12 cellular contexts compared by ENCODE assay signal in genomic region chr12:124458220-124458991, GRCh38.
A peak's percentile ranks its signal among the peaks of the same experiment; 100 is the strongest.
DNase-seq lines count a peak whose midpoint lies in the region; ATAC-seq and TF ChIP-seq lines count a peak whose summit lies in the region.
"Had no signal": no experiment of that assay in that cellular context is flagged by ENCODE, and none has a peak within 500 bp of the region (broad histone marks: within the 10 kb centered on the region; RNA-seq: fewer than 3 reads in every experiment).

No MANE protein-coding gene starts in this region.

- peaks cover 19% of the 10 kb centered on the region for H3F3A ChIP-seq in SK-N-SH (replicated peaks; ENCODE audit: insufficient read depth)

- no peak overlapping the region for H3K27ac ChIP-seq in CD8-positive, alpha-beta memory T cell (ENCODE audit: low read depth, low read length)
- H3K27ac ChIP-seq in SK-N-SH (ENCODE audit: low read depth in 2 of 2, low read length in 1 of 2) = no peak overlapping the region
- H3K27ac ChIP-seq: neural progenitor cell had no signal

- no peak overlapping the region for H3K4me3 ChIP-seq in CD8-positive, alpha-beta memory T cell (ENCODE audit: low read length)
- H3K4me3 ChIP-seq in SK-N-SH (ENCODE audit: low read depth in 2 of 2, low read length in 1 of 2) = no peak overlapping the region
- H3K4me3 ChIP-seq: neural progenitor cell had no signal

- TF ChIP-seq CTCF in activated B cell treated with CpG ODN at 0.5 μM for 24 hours (IDR thresholded peaks at IDR 0.05) (no peak), SK-N-SH (IDR thresholded peaks at IDR 0.05) (no peak)

- H3K9me2 ChIP-seq in SK-N-SH = no peaks in the 10 kb centered on the region

- no peak for TF ChIP-seq EP300 in SK-N-SH (IDR thresholded peaks at IDR 0.05; ENCODE audit: borderline replicate concordance in 1 of 2, low read depth in 1 of 2, low read length in 1 of 2)

- WGBS in SK-N-SH (ENCODE audit: low lambda C conversion rate) = 91% methylated on average over 14 of the region's 20 CpGs

- no peak overlapping the region for H2AFZ ChIP-seq in SK-N-SH (ENCODE audit: low read depth)
- H2AFZ ChIP-seq: neural progenitor cell had no signal

- intact Hi-C loops in activated B cell treated with CpG ODN at 0.5 μM for 24 hours (cut with micrococcal nuclease) = loop anchor here (10.0 kb wide), 1 partner anchor 536 kb away; the partner anchor contains the start of gene BRI3BP

- peaks cover 0 to 29% (median 4%) of the 10 kb centered on the region in 3 donors for H3K36me3 Mint-ChIP-seq in CD8-positive, alpha-beta memory T cell
- H3K36me3 Mint-ChIP-seq in activated B cell treated with CpG ODN at 0.5 μM for 24 hours (ENCODE audit: low read depth) = peaks cover 41% of the 10 kb centered on the region
- H3K36me3 Mint-ChIP-seq in immature natural killer cell = peaks cover 4 to 14% (median 12%) of the 10 kb centered on the region in 3 donors
- peaks cover 54% of the 10 kb centered on the region for H3K36me3 Mint-ChIP-seq in stimulated activated memory B cell treated with anti-CD40 and anti-IgM and Interleukin-4, amounts not matched to agents 10 μg/mL and 1 μg/mL and 100 μg/mL, for 72 hours

- H3K36me3 ChIP-seq in CD8-positive, alpha-beta memory T cell (ENCODE audit: insufficient read depth, low read length) = no peaks in the 10 kb centered on the region
- peaks cover 4 to 37% of the 10 kb centered on the region in 2 experiments for H3K36me3 ChIP-seq in SK-N-SH (replicated peaks in 1 of 2; ENCODE audit: control insufficient read depth in 1 of 2, insufficient read depth in 2 of 2, low read length in 1 of 2)
- H3K36me3 ChIP-seq: neural progenitor cell had no signal

- CTCF ChIA-PET in CD8-positive, alpha-beta memory T cell (lab: Charles Lee) = no interaction called here
- CTCF ChIA-PET in activated B cell treated with CpG ODN at 0.5 μM for 24 hours (lab: Charles Lee) = no interaction called here
- CTCF ChIA-PET in SK-N-SH (lab: Yijun Ruan, JAX) = no interaction called here

- H3K4me1 ChIP-seq in CD8-positive, alpha-beta memory T cell (ENCODE audit: insufficient read depth, low read length) = peaks cover 38% of the 10 kb centered on the region
- H3K4me1 ChIP-seq in SK-N-SH (ENCODE audit: control insufficient read depth in 1 of 2, insufficient read depth in 2 of 2, low read depth in 1 of 2, low read length in 1 of 2) = peaks cover 11 to 17% of the 10 kb centered on the region in 2 experiments; a peak in 3 of 4 replicates

- H3K9me3 ChIP-seq in CD8-positive, alpha-beta memory T cell (ENCODE audit: low read length) = no peaks in the 10 kb centered on the region
- no peaks in the 10 kb centered on the region for H3K9me3 ChIP-seq in SK-N-SH

- no peaks in the 10 kb centered on the region for H3K9me3 Mint-ChIP-seq in CD8-positive, alpha-beta memory T cell
- H3K9me3 Mint-ChIP-seq in activated B cell treated with CpG ODN at 0.5 μM for 24 hours (no peaks in the 10 kb centered on the region), immature natural killer cell (no peaks in the 10 kb centered on the region)
- H3K9me3 Mint-ChIP-seq in stimulated activated memory B cell treated with anti-CD40 and anti-IgM and Interleukin-4, amounts not matched to agents 10 μg/mL and 1 μg/mL and 100 μg/mL, for 72 hours = no peaks in the 10 kb centered on the region
- H3K9me3 Mint-ChIP-seq: activated naive CD8-positive, alpha-beta T cell treated with anti-CD3 and anti-CD28 coated beads for 36 hours; neural progenitor cell had no signal

- no peak for ATAC-seq in activated B cell treated with CpG ODN at 0.5 μM for 24 hours (ENCODE audit: low read depth)
- ATAC-seq in stimulated activated memory B cell treated with anti-CD40 and anti-IgM and Interleukin-4, amounts not matched to agents 10 μg/mL and 1 μg/mL and 100 μg/mL, for 72 hours = no peak
- no peak for ATAC-seq in HG03469 (IDR thresholded peaks at IDR 0.05; ENCODE audit: unreplicated experiment)

- H3K4me1 Mint-ChIP-seq in CD8-positive, alpha-beta memory T cell = peaks cover 58 to 87% (median 73%) of the 10 kb centered on the region in 3 donors
- H3K4me1 Mint-ChIP-seq in activated B cell treated with CpG ODN at 0.5 μM for 24 hours (peaks cover 65% of the 10 kb centered on the region), immature natural killer cell (peaks cover 70 to 82% of the 10 kb centered on the region in 2 donors)
- H3K4me1 Mint-ChIP-seq in stimulated activated memory B cell treated with anti-CD40 and anti-IgM and Interleukin-4, amounts not matched to agents 10 μg/mL and 1 μg/mL and 100 μg/mL, for 72 hours = peaks cover 65% of the 10 kb centered on the region

- H3K27me3 Mint-ChIP-seq in CD8-positive, alpha-beta memory T cell = no peaks in the 10 kb centered on the region
- no peaks in the 10 kb centered on the region for H3K27me3 Mint-ChIP-seq in activated B cell treated with CpG ODN at 0.5 μM for 24 hours
- peaks cover 3 to 24% (median 6%) of the 10 kb centered on the region in 3 donors for H3K27me3 Mint-ChIP-seq in immature natural killer cell (ENCODE audit: low read depth in 3 of 3)
- H3K27me3 Mint-ChIP-seq in stimulated activated memory B cell treated with anti-CD40 and anti-IgM and Interleukin-4, amounts not matched to agents 10 μg/mL and 1 μg/mL and 100 μg/mL, for 72 hours = no peaks in the 10 kb centered on the region
- H3K27me3 Mint-ChIP-seq: activated naive CD8-positive, alpha-beta T cell treated with anti-CD3 and anti-CD28 coated beads for 36 hours had no signal

- POLR2A ChIA-PET in CD8-positive, alpha-beta memory T cell (lab: Charles Lee) = interaction anchor here (1.4 kb wide), 1 partner anchor 67 kb away, joined by 3 read pairs; no protein-coding TSS in a partner anchor
- POLR2A ChIA-PET in activated B cell treated with CpG ODN at 0.5 μM for 24 hours (lab: Charles Lee) = interaction anchor here (5.3 kb wide), 1 partner anchor 7 kb away, joined by 62 read pairs; no protein-coding TSS in a partner anchor
- POLR2A ChIA-PET in SK-N-SH (lab: Yijun Ruan, JAX) = no interaction called here

- TF ChIP-seq RAD21 in SK-N-SH (IDR thresholded peaks at IDR 0.05; ENCODE audit: low read length) = no peak

- H3K9ac ChIP-seq in SK-N-SH = no peak overlapping the region
- H3K9ac ChIP-seq: neural progenitor cell had no signal

- DNase-seq in CD8-positive, alpha-beta memory T cell = no peak
- DNase-seq in activated B cell treated with CpG ODN at 0.5 μM for 24 hours (no peak), immature natural killer cell (no peak), GF-D8 (lab: John Stamatoyannopoulos, UW) (no peak), SK-N-SH (no peak), NK-92 (lab: John Stamatoyannopoulos, UW; ENCODE audit: unreplicated experiment) (no peak)
- DNase-seq: activated naive CD8-positive, alpha-beta T cell treated with anti-CD3 and anti-CD28 coated beads for 36 hours; NCI-H1105 treated with DMSO at 0.1 percent for 48 hours; stimulated activated naive CD8-positive, alpha-beta T cell treated with anti-CD3 and anti-CD28 coated beads, Interleukin-15, Interleukin-2, amounts not matched to agents 100 U/mL and 50 U/mL, for 24 hours had no signal

- H3K27me3 ChIP-seq in CD8-positive, alpha-beta memory T cell (ENCODE audit: insufficient read depth, low read length, poor library complexity, severe bottlenecking) = no peaks in the 10 kb centered on the region
- H3K27me3 ChIP-seq in SK-N-SH (ENCODE audit: insufficient read depth) = no peaks in the 10 kb centered on the region
- H3K27me3 ChIP-seq: neural progenitor cell had no signal

- H3K4me3 Mint-ChIP-seq in CD8-positive, alpha-beta memory T cell = peak overlapping the region in 3 of 7 donors; percentile 6 to 63 (median 51)
- no peak overlapping the region for H3K4me3 Mint-ChIP-seq in activated B cell treated with CpG ODN at 0.5 μM for 24 hours
- H3K4me3 Mint-ChIP-seq in immature natural killer cell = peak overlapping the region in 2 of 5 donors; percentile 53 to 79
- H3K4me3 Mint-ChIP-seq in stimulated activated memory B cell treated with anti-CD40 and anti-IgM and Interleukin-4, amounts not matched to agents 10 μg/mL and 1 μg/mL and 100 μg/mL, for 72 hours = no peak overlapping the region
- H3K4me3 Mint-ChIP-seq: neural progenitor cell had no signal

- H3K4me2 ChIP-seq in SK-N-SH = no peak overlapping the region
- H3K4me2 ChIP-seq: neural progenitor cell had no signal

- H4K20me1 ChIP-seq in SK-N-SH (ENCODE audit: insufficient read depth) = peaks cover 56% of the 10 kb centered on the region

- peaks cover 7% of the 10 kb centered on the region; the same call in 1 of the 2 replicates for H3K79me2 ChIP-seq in SK-N-SH (ENCODE audit: insufficient read depth)

- peak overlapping the region; percentile 67 to 97 (median 88) for H3K27ac Mint-ChIP-seq in CD8-positive, alpha-beta memory T cell
- H3K27ac Mint-ChIP-seq in activated B cell treated with CpG ODN at 0.5 μM for 24 hours (peak overlapping the region; percentile 72), immature natural killer cell (peak overlapping the region; percentile 83 to 97 (median 90))
- peak overlapping the region; percentile 92 for H3K27ac Mint-ChIP-seq in stimulated activated memory B cell treated with anti-CD40 and anti-IgM and Interleukin-4, amounts not matched to agents 10 μg/mL and 1 μg/mL and 100 μg/mL, for 72 hours
- H3K27ac Mint-ChIP-seq: neural progenitor cell had no signal

TF ChIP-seq in SK-N-SH, 30 proteins besides CTCF, POLR2A, EP300 and RAD21 (continues in another document):
- TF ChIP-seq GATA2 (CRISPR knock-in tag; IDR thresholded peaks at IDR 0.05) (no peak), JUND (IDR thresholded peaks at IDR 0.05) (no peak), RXRA (IDR thresholded peaks at IDR 0.05; ENCODE audit: borderline replicate concordance, low read depth) (no peak), RFX5 (IDR thresholded peaks at IDR 0.05; ENCODE audit: low read length) (no peak), MXI1 (IDR thresholded peaks at IDR 0.05; ENCODE audit: low read depth, low read length) (no peak), TCF12 (IDR thresholded peaks at IDR 0.05) (no peak), NFIC (IDR thresholded peaks at IDR 0.05; ENCODE audit: borderline replicate concordance) (no peak), SIN3A (IDR thresholded peaks at IDR 0.05; ENCODE audit: borderline replicate concordance, low read depth, low read length) (no peak), TEAD4 (IDR thresholded peaks at IDR 0.05; ENCODE audit: borderline replicate concordance, insufficient read depth) (no peak), GABPA (IDR thresholded peaks at IDR 0.05; ENCODE audit: low read depth) (no peak)
- TF ChIP-seq, protein P1, sequence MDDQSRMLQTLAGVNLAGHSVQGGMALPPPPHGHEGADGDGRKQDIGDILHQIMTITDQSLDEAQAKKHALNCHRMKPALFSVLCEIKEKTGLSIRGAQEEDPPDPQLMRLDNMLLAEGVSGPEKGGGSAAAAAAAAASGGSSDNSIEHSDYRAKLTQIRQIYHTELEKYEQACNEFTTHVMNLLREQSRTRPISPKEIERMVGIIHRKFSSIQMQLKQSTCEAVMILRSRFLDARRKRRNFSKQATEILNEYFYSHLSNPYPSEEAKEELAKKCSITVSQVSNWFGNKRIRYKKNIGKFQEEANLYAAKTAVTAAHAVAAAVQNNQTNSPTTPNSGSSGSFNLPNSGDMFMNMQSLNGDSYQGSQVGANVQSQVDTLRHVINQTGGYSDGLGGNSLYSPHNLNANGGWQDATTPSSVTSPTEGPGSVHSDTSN (IDR thresholded peaks at IDR 0.05) = no peak
